Comparison of ENCODE assay signal across 1 cellular context in genomic region chr7:155509725-155510551, GRCh38.
TF ChIP-seq lines count a peak whose summit lies in the region.

No MANE protein-coding gene starts in this region.

TF ChIP-seq in HEK293, 187 proteins besides CTCF, POLR2A, EP300 and RAD21 (continued from another document and continues in another):
- TF ChIP-seq ZNF18 (tag by site-specific recombination; IDR thresholded peaks at IDR 0.05) (no peak), ZNF664 (tag by site-specific recombination; IDR thresholded peaks at IDR 0.05) (no peak), ZNF184 (tag by site-specific recombination; IDR thresholded peaks at IDR 0.05) (no peak), ZNF10 (tag by site-specific recombination; IDR thresholded peaks at IDR 0.05) (0 out of 2 replicates have a peak, but pooled peaks have one; percentile 22), ZNF701 (tag by site-specific recombination; IDR thresholded peaks at IDR 0.05) (no peak), ZNF146 (tag by site-specific recombination; IDR thresholded peaks at IDR 0.05) (no peak), TCF7L2 (IDR thresholded peaks at IDR 0.05; ENCODE audit: borderline replicate concordance, low read depth, low read length) (peak; percentile 77; the same call in 1 of the 2 replicates), ZBTB10 (tag by site-specific recombination; IDR thresholded peaks at IDR 0.05) (peak; percentile 17), ZNF114 (tag by site-specific recombination; IDR thresholded peaks at IDR 0.05) (no peak), ZXDB (tag by site-specific recombination; IDR thresholded peaks at IDR 0.05) (peak; percentile 49), GLI4 (tag by site-specific recombination; IDR thresholded peaks at IDR 0.05) (no peak), KLF1 (tag by site-specific recombination; IDR thresholded peaks at IDR 0.05) (no peak), ZNF366 (tag by site-specific recombination; conservative IDR thresholded peaks at IDR 0.05) (peak; percentile 73), PBX3 (CRISPR knock-in tag; IDR thresholded peaks at IDR 0.05) (no peak), ZNF416 (tag by site-specific recombination; IDR thresholded peaks at IDR 0.05) (no peak), ZNF354C (tag by site-specific recombination; IDR thresholded peaks at IDR 0.05; ENCODE audit: borderline replicate concordance, low read depth) (no peak), ZNF768 (tag by site-specific recombination; IDR thresholded peaks at IDR 0.05) (no peak), ZBTB7A (tag by site-specific recombination; IDR thresholded peaks at IDR 0.05; ENCODE audit: low read depth) (no peak), ZSCAN16 (tag by site-specific recombination; IDR thresholded peaks at IDR 0.05) (no peak), SALL2 (tag by site-specific recombination; IDR thresholded peaks at IDR 0.05; ENCODE audit: borderline replicate concordance) (no peak), ZNF48 (tag by site-specific recombination; IDR thresholded peaks at IDR 0.05) (no peak), ZFP3 (tag by site-specific recombination; IDR thresholded peaks at IDR 0.05; ENCODE audit: low read depth) (no peak), ZNF629 (tag by site-specific recombination; IDR thresholded peaks at IDR 0.05) (no peak; the same call in 1 of the 2 replicates), ZNF571 (tag by site-specific recombination; IDR thresholded peaks at IDR 0.05) (no peak), ZBTB1 (tag by site-specific recombination; IDR thresholded peaks at IDR 0.05) (no peak), GFI1B (tag by site-specific recombination; IDR thresholded peaks at IDR 0.05) (no peak), PRDM4 (tag by site-specific recombination; IDR thresholded peaks at IDR 0.05) (no peak), PRDM6 (tag by site-specific recombination; IDR thresholded peaks at IDR 0.05) (no peak), ZNF302 (tag by site-specific recombination; IDR thresholded peaks at IDR 0.05; ENCODE audit: low read depth) (no peak), ZNF837 (tag by site-specific recombination; IDR thresholded peaks at IDR 0.05) (no peak), ZBTB8A (tag by site-specific recombination; IDR thresholded peaks at IDR 0.05) (peak; percentile 91), ZBTB48 (tag by site-specific recombination; IDR thresholded peaks at IDR 0.05) (no peak), ZNF398 (tag by site-specific recombination; IDR thresholded peaks at IDR 0.05) (no peak), ZNF174 (tag by site-specific recombination; IDR thresholded peaks at IDR 0.05) (no peak), PRDM2 (tag by site-specific recombination; IDR thresholded peaks at IDR 0.05; ENCODE audit: borderline replicate concordance) (no peak), ZNF501 (tag by site-specific recombination; IDR thresholded peaks at IDR 0.05) (no peak), ZNF76 (tag by site-specific recombination; IDR thresholded peaks at IDR 0.05; ENCODE audit: borderline replicate concordance, low read depth) (0 out of 2 replicates have a peak, but pooled peaks have one; percentile 13), ZNF747 (tag by site-specific recombination; IDR thresholded peaks at IDR 0.05) (no peak), ZNF561 (tag by site-specific recombination; IDR thresholded peaks at IDR 0.05; ENCODE audit: borderline replicate concordance) (peak; percentile 45; the same call in 1 of the 2 replicates), ZNF843 (tag by site-specific recombination; IDR thresholded peaks at IDR 0.05) (no peak), ZNF112 (tag by site-specific recombination; IDR thresholded peaks at IDR 0.05) (no peak), KLF7 (tag by site-specific recombination; IDR thresholded peaks at IDR 0.05; ENCODE audit: borderline replicate concordance) (no peak), ZSCAN5A (tag by site-specific recombination; IDR thresholded peaks at IDR 0.05) (no peak)
